ENCODE assay signal across 8 cellular contexts in genomic region chr15:68210821-68211655, GRCh38. TPM values are rescaled to one million over a fixed set of nuclear protein-coding genes. Genes with fewer than 3 reads are reported as not detected.
A peak's percentile ranks its signal among the peaks of the same experiment; 100 is the strongest.
DNase-seq lines count a peak whose midpoint lies in the region; ATAC-seq, FAIRE-seq and TF ChIP-seq lines count a peak whose summit lies in the region.

No MANE protein-coding gene starts in this region.

- peak; percentile 77 to 89 for ATAC-seq in A549
- ATAC-seq in GM18861 (IDR thresholded peaks at IDR 0.05; ENCODE audit: unreplicated experiment), result no peak

- no peaks in the 10 kb centered on the region for H3K9me2 ChIP-seq in SK-N-SH

- no peak overlapping the region for H3K9ac ChIP-seq in SK-N-SH

- no peak overlapping the region for H3K4me2 ChIP-seq in A549
- no peak overlapping the region; the same call in 1 of the 2 replicates for H3K4me2 ChIP-seq in SK-N-SH

- TF ChIP-seq EP300 in A549 (IDR thresholded peaks at IDR 0.05), result no peak
- no peak for TF ChIP-seq EP300 in SK-N-SH (IDR thresholded peaks at IDR 0.05; ENCODE audit: borderline replicate concordance in 1 of 2, low read depth in 1 of 2, low read length in 1 of 2)

- WGBS in A549 (ENCODE audit: missing lambda C conversion rate), result 60% methylated on average over 12 of the region's 23 CpGs
- WGBS in SK-N-SH (ENCODE audit: low lambda C conversion rate), result 52% methylated on average over 18 of the region's 23 CpGs

- H3K9me3 ChIP-seq in A549 (no peaks in the 10 kb centered on the region), SK-N-SH (no peaks in the 10 kb centered on the region), left ventricle myocardium inferior (replicated peaks) (no peaks in the 10 kb centered on the region)

- 0 out of 2 replicates have a peak, but pooled peaks cover 6% of the 10 kb centered on the region for H4K20me1 ChIP-seq in SK-N-SH (ENCODE audit: insufficient read depth)

- peak; percentile 42 to 72 for DNase-seq in A549 (ENCODE audit: low read depth in 1 of 2, low spot score in 1 of 2)
- DNase-seq in GM12891 (ENCODE audit: insufficient read length, low spot score), result no peak
- peak; percentile 94 for DNase-seq in SK-N-SH
- peak; percentile 12 for DNase-seq in amniotic stem cell (lab: John Stamatoyannopoulos, UW)
- peak; percentile 63 for DNase-seq in left ventricle myocardium inferior
- peak; percentile 85 for DNase-seq in retina
- DNase-seq in NCI-H128 (lab: John Stamatoyannopoulos, UW; ENCODE audit: unreplicated experiment), result no peak

- FAIRE-seq in A549 (lab: Jason Lieb, UNC), result no peak
- peak; percentile 75 for FAIRE-seq in GM12891 (lab: Jason Lieb, UNC)

- H3K27ac ChIP-seq in A549 (peak overlapping the region in 1 of 2 experiments; percentile 40; a peak in 1 of 6 replicates), SK-N-SH (ENCODE audit: low read depth in 2 of 2, low read length in 1 of 2) (peak overlapping the region in 1 of 2 experiments; percentile 67; a peak in 1 of 4 replicates), left ventricle myocardium inferior (replicated peaks) (no peak overlapping the region)

- intact Hi-C loops in left ventricle myocardium inferior (cut with micrococcal nuclease), result no loop called here

- H3K4me3 ChIP-seq in A549 (no peak overlapping the region), SK-N-SH (ENCODE audit: low read depth in 2 of 2, low read length in 1 of 2) (peak overlapping the region in 1 of 2 experiments; percentile 23; a peak in 2 of 4 replicates), left ventricle myocardium inferior (peak overlapping the region; percentile 24)

- CTCF ChIA-PET in A549 (lab: Yijun Ruan, JAX), result interaction anchor here (0.8 to 3.2 kb wide), 23 partner anchors 9 to 755 kb away, joined by 3 to 42 read pairs (median 5); partner anchors contain the start of genes CLN6 and PIAS1
- CTCF ChIA-PET in SK-N-SH (lab: Yijun Ruan, JAX), result interaction anchor here (0.6 to 3.3 kb wide), 31 partner anchors 9 to 661 kb away, joined by 3 to 52 read pairs (median 4); partner anchors contain the start of gene CLN6

- peaks cover 3% of the 10 kb centered on the region for H3F3A ChIP-seq in SK-N-SH (replicated peaks; ENCODE audit: insufficient read depth)

- TF ChIP-seq POLR2A in A549 (IDR thresholded peaks at IDR 0.05; ENCODE audit: low read length) (no peak), GM12891 (IDR thresholded peaks at IDR 0.05; ENCODE audit: low read depth, low read length) (no peak)

- peaks cover 0 to 2% of the 10 kb centered on the region in 2 experiments for H3K36me3 ChIP-seq in SK-N-SH (replicated peaks in 1 of 2; ENCODE audit: control insufficient read depth in 1 of 2, insufficient read depth in 2 of 2, low read length in 1 of 2)
- H3K36me3 ChIP-seq in left ventricle myocardium inferior, result no peaks in the 10 kb centered on the region

- peaks cover 3% of the 10 kb centered on the region for H3K79me2 ChIP-seq in SK-N-SH (ENCODE audit: insufficient read depth)

- peak; percentile 63 to 73 for TF ChIP-seq RAD21 in A549 (conservative IDR thresholded peaks at IDR 0.05 in 1 of 2, IDR thresholded peaks at IDR 0.05 in 1 of 2)
- peak; percentile 77 for TF ChIP-seq RAD21 in SK-N-SH (IDR thresholded peaks at IDR 0.05; ENCODE audit: low read length)

- H3K4me1 ChIP-seq in A549 (no peaks in the 10 kb centered on the region), SK-N-SH (ENCODE audit: control insufficient read depth in 1 of 2, insufficient read depth in 2 of 2, low read depth in 1 of 2, low read length in 1 of 2) (peaks cover 0 to 16% of the 10 kb centered on the region in 2 experiments; a peak in 1 of 4 replicates), left ventricle myocardium inferior (peaks cover 14% of the 10 kb centered on the region)

- POLR2A ChIA-PET in A549 (lab: Yijun Ruan, JAX) (interaction anchor here (0.6 kb wide), 1 partner anchor 157 kb away, joined by 3 read pairs; the partner anchor contains the start of gene PIAS1), SK-N-SH (lab: Yijun Ruan, JAX) (no interaction called here)

- no peak overlapping the region for H2AFZ ChIP-seq in SK-N-SH (ENCODE audit: low read depth)

- TF ChIP-seq CTCF in A549 (IDR thresholded peaks at IDR 0.05) (peak; percentile 74), SK-N-SH (IDR thresholded peaks at IDR 0.05) (peak; percentile 78), left ventricle myocardium inferior (IDR thresholded peaks at IDR 0.05; ENCODE audit: borderline replicate concordance) (peak; percentile 90)

- no peaks in the 10 kb centered on the region for H3K27me3 ChIP-seq in SK-N-SH (ENCODE audit: insufficient read depth)
- H3K27me3 ChIP-seq in left ventricle myocardium inferior (ENCODE audit: low read depth), result no peaks in the 10 kb centered on the region

TF ChIP-seq in A549, 52 proteins besides CTCF, POLR2A, EP300 and RAD21 (continues in another document):
- TF ChIP-seq TP53 (CRISPR knock-in tag; IDR thresholded peaks at IDR 0.05) (no peak), KDM5A (IDR thresholded peaks at IDR 0.05) (no peak), RFX5 (IDR thresholded peaks at IDR 0.05) (no peak), SMC3 (IDR thresholded peaks at IDR 0.05) (peak; percentile 76), ZC3H11A (IDR thresholded peaks at IDR 0.05) (no peak), USF2 (IDR thresholded peaks at IDR 0.05) (no peak)

TF ChIP-seq in GM12891, 5 proteins besides CTCF, POLR2A, EP300 and RAD21:
- TF ChIP-seq POLR2AphosphoS5 (IDR thresholded peaks at IDR 0.05; ENCODE audit: low read depth, low read length), result 0 out of 2 replicates have a peak, but pooled peaks have one; percentile 35
- TF ChIP-seq SPI1 (IDR thresholded peaks at IDR 0.05; ENCODE audit: low read depth, low read length), result no peak

TF ChIP-seq in SK-N-SH, 30 proteins besides CTCF, POLR2A, EP300 and RAD21:
- TF ChIP-seq FOXJ3 (CRISPR knock-in tag; IDR thresholded peaks at IDR 0.05) (peak; percentile 66; the same call in 1 of the 2 replicates), NRF1 (IDR thresholded peaks at IDR 0.05; ENCODE audit: low read depth, low read length) (no peak), SMC3 (IDR thresholded peaks at IDR 0.05; ENCODE audit: low read depth, low read length) (peak; percentile 74), ELF1 (IDR thresholded peaks at IDR 0.05) (no peak), NFIC (IDR thresholded peaks at IDR 0.05; ENCODE audit: borderline replicate concordance) (no peak), USF2 (IDR thresholded peaks at IDR 0.05; ENCODE audit: borderline replicate concordance, low read depth, low read length) (no peak), MAX (IDR thresholded peaks at IDR 0.05; ENCODE audit: low read depth) (no peak), EZH2phosphoT487 (IDR thresholded peaks at IDR 0.05; ENCODE audit: borderline replicate concordance, low read depth) (no peak), TAF1 (IDR thresholded peaks at IDR 0.05; ENCODE audit: borderline replicate concordance, low read depth, low read length) (no peak), RXRA (IDR thresholded peaks at IDR 0.05; ENCODE audit: borderline replicate concordance, low read depth) (no peak), CHD2 (IDR thresholded peaks at IDR 0.05; ENCODE audit: low read length, partially characterized antibody) (peak; percentile 66)
- TF ChIP-seq, protein P1, sequence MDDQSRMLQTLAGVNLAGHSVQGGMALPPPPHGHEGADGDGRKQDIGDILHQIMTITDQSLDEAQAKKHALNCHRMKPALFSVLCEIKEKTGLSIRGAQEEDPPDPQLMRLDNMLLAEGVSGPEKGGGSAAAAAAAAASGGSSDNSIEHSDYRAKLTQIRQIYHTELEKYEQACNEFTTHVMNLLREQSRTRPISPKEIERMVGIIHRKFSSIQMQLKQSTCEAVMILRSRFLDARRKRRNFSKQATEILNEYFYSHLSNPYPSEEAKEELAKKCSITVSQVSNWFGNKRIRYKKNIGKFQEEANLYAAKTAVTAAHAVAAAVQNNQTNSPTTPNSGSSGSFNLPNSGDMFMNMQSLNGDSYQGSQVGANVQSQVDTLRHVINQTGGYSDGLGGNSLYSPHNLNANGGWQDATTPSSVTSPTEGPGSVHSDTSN (IDR thresholded peaks at IDR 0.05), result no peak

RNA-seq across cellular contexts. Expression of gene CALML4, which starts 5.9 kb away (rescaled TPM):
- 10.4 and 18.2 TPM in 2 replicates for polyA plus RNA-seq in A549 (2011; rRNA removed)
- polyA plus RNA-seq in A549 (2012; cell fraction: cytosol; rRNA removed), result 4.7 and 6.3 TPM in 2 replicates
- polyA plus RNA-seq in A549 (2012; cell fraction: nucleus; rRNA removed), result 16.2 and 20.8 TPM in 2 replicates
- 11.0 to 13.8 TPM (median 12.1 TPM) in 3 replicates for polyA plus RNA-seq in A549 (2017; fragmentation: RNase III; extraction: RNeasy Plus Mini Kit Qiagen cat#74134 plus additional on column Dnase treatment)
- 3.2 and 3.8 TPM in 2 replicates for polyA minus RNA-seq in A549 (2011; rRNA and poly(A)+ RNA removed)
- 2.8 TPM for polyA plus RNA-seq in GM12891 (2012; ENCODE audit: low read depth, missing spikeins)
- 3.1 and 3.2 TPM in 2 replicates for polyA plus RNA-seq in SK-N-SH (2012; rRNA removed)
- polyA plus RNA-seq in SK-N-SH (2012; cell fraction: cytosol; rRNA removed), result 2.3 and 3.9 TPM in 2 replicates
- polyA plus RNA-seq in SK-N-SH (2012; cell fraction: nucleus; rRNA removed), result 18.6 and 20.9 TPM in 2 replicates
- total RNA-seq in left ventricle myocardium inferior, result 0.91 TPM

RNA-seq across cellular contexts. Expression of gene CLN6, which starts 18.5 kb away (rescaled TPM):
- polyA plus RNA-seq in A549 (2011; rRNA removed) (47.5 and 58.0 TPM in 2 replicates), A549 (2017; fragmentation: RNase III; extraction: RNeasy Plus Mini Kit Qiagen cat#74134 plus additional on column Dnase treatment) (69.5 to 74.0 TPM (median 69.7 TPM) in 3 replicates), SK-N-SH (2012; rRNA removed) (27.5 and 32.2 TPM in 2 replicates)
- polyA plus RNA-seq in A549 (2012; cell fraction: cytosol; rRNA removed), result 87.7 and 149 TPM in 2 replicates
- polyA plus RNA-seq in A549 (2012; cell fraction: nucleus; rRNA removed), result 166 and 173 TPM in 2 replicates
- 124 and 139 TPM in 2 replicates for polyA minus RNA-seq in A549 (2011; rRNA and poly(A)+ RNA removed)
- 26.1 TPM for polyA plus RNA-seq in GM12891 (2012; ENCODE audit: low read depth, missing spikeins)
- polyA plus RNA-seq in SK-N-SH (2012; cell fraction: cytosol; rRNA removed), result 11.8 and 23.4 TPM in 2 replicates
- 23.2 and 33.0 TPM in 2 replicates for polyA plus RNA-seq in SK-N-SH (2012; cell fraction: nucleus; rRNA removed)
- total RNA-seq in left ventricle myocardium inferior, result 6.6 TPM

Comparison
In these comparisons a context has a peak if more than half of its experiments do, and no peak if none do; other contexts are left out.
1. DNase-seq: peak in A549 (2 of 2), SK-N-SH (single experiment), amniotic stem cell (single experiment), left ventricle myocardium inferior (single experiment) and retina (single experiment); none in GM12891 (single experiment) and NCI-H128 (single experiment).
2. Of the 12 proteins assayed by ChIP-seq in both A549 and SK-N-SH: peak only in A549: none; only in SK-N-SH: CHD2; in both: CTCF, RAD21 and SMC3; in neither: 8.
3. Peak in every context shown above with its lines, with median percentiles within 50 percentile points of each other: CTCF ChIP-seq.